9 cellular contexts compared by ENCODE assay signal in the genomic region with DNA sequence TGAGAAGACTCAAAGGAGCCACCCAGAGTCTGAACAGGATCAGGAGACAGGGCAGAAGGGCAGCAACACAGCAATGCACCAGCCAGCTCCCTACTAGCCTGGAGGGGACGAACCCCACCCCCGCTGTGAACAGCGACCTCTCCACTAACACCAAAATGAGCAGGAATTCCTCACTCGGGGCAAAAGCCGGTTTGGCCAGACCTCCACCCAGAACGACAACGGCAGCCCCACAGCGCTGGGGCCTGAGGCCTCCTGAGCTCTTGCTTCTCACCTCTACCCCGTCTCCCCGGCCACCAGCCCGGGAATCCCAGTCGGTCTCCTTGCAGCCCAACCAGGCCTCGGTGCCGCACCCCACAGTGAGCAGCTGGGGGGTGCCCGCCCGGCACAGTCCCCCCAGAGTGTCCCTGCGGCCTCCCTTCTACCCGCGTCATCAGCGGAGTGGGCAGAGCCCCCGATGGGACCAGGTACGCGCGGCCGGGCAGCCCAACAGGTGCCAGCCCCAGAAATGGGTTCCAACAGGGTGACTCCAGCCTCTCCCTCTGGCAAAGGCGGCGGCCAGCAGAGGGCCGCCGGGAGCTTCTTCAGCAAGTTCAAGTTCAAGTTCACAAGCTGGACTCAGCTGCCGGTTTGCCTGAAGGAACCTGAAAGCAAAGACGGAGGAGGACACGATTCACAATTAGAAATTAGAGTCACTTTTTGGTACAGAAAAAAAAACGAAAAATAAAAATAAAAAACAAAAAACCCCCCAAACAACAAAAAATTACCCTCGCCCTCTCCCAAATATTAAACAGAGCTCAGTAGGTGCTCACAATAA.
DNase-seq lines count a peak whose midpoint lies in the region; ATAC-seq, FAIRE-seq and TF ChIP-seq lines count a peak whose summit lies in the region.
"Had no signal": no experiment of that assay in that cellular context is flagged by ENCODE, and none has a peak within 500 bp of the region (broad histone marks: within the 10 kb centered on the region; RNA-seq: fewer than 3 reads in every experiment).

No MANE protein-coding gene starts in this region.

- H3K4me2 ChIP-seq in GM23338: peak overlapping the region; percentile 85

- H3K36me3 ChIP-seq in GM23338 (ENCODE audit: insufficient read depth) (no peaks in the 10 kb centered on the region), body of pancreas (replicated peaks in 1 of 2; ENCODE audit: insufficient read depth in 1 of 2, low read depth in 2 of 2) (no peaks in the 10 kb centered on the region), small intestine (ENCODE audit: control insufficient read depth in 2 of 2, insufficient read depth in 2 of 2, low read length in 2 of 2) (no peaks in the 10 kb centered on the region)

- peak; percentile 86 for DNase-seq in GM23338 (ENCODE audit: low spot score)
- DNase-seq in body of pancreas: peak; percentile 40 to 68 (median 50)
- peak; percentile 73 for DNase-seq in iPS-NIHi7 (ENCODE audit: extremely low spot score)
- DNase-seq in small intestine: peak; percentile 48
- DNase-seq in NCI-H524 treated with DMSO at 0.1 percent for 48 hours (lab: John Stamatoyannopoulos, UW): no peak
- no peak for DNase-seq in NCI-H446 (lab: John Stamatoyannopoulos, UW)
- no peak for DNase-seq in activated effector memory CD4-positive, alpha-beta T cell treated with Interleukin-2 at 50 U/mL for 16 hours
- DNase-seq in NCI-H146 treated with DMSO at 0.1 percent for 48 hours (lab: John Stamatoyannopoulos, UW; ENCODE audit: unreplicated experiment): no peak

- peak overlapping the region; percentile 72 for H3K4me3 Mint-ChIP-seq in GM23338

- no peak overlapping the region for H3K27ac ChIP-seq in GM23338 (ENCODE audit: low read depth)
- no peak overlapping the region for H3K27ac ChIP-seq in body of pancreas
- no peak overlapping the region for H3K27ac ChIP-seq in small intestine (ENCODE audit: low read depth in 1 of 2, low read length in 1 of 2)

- TF ChIP-seq CTCF in GM23338 (conservative IDR thresholded peaks at IDR 0.05; ENCODE audit: low read depth in 2 of 2) (peak; percentile 62 to 64), body of pancreas (IDR thresholded peaks at IDR 0.05) (peak in 6 of 7 experiments; percentile 19 to 47 (median 27))

- no peak for TF ChIP-seq POLR2A in body of pancreas (IDR thresholded peaks at IDR 0.05)

- peaks cover 24% of the 10 kb centered on the region for H3K27me3 ChIP-seq in GM23338 (ENCODE audit: insufficient read depth)
- no peaks in the 10 kb centered on the region for H3K27me3 ChIP-seq in body of pancreas
- H3K27me3 ChIP-seq in small intestine (ENCODE audit: control insufficient read depth in 2 of 2, insufficient read depth in 2 of 2, low read length in 2 of 2): peaks cover 0 to 4% of the 10 kb centered on the region in 2 donors

- H3K9me2 ChIP-seq in GM23338 (ENCODE audit: insufficient read depth): no peaks in the 10 kb centered on the region

- no peaks in the 10 kb centered on the region for H4K20me1 ChIP-seq in GM23338 (replicated peaks; ENCODE audit: insufficient read depth)

- peaks cover 22% of the 10 kb centered on the region for H3K27me3 Mint-ChIP-seq in GM23338 (ENCODE audit: insufficient read depth, low read depth, poor library complexity)

- intact Hi-C loops in body of pancreas (cut with DNase I): no loop called here

- peaks cover 3% of the 10 kb centered on the region; the same call in 1 of the 3 replicates for H3K36me3 Mint-ChIP-seq in GM23338 (ENCODE audit: low read depth)

- ATAC-seq in GM23338 (peak; percentile 89), body of pancreas (peak; percentile 48)

- H3K9me3 ChIP-seq in body of pancreas (no peaks in the 10 kb centered on the region), small intestine (ENCODE audit: control insufficient read depth, low read depth) (no peaks in the 10 kb centered on the region)

- no peak for FAIRE-seq in small intestine (lab: Jason Lieb, UNC)
- FAIRE-seq: islet of Langerhans had no signal

- 41 to 42% methylated on average over 20 to 34 of the region's 34 CpGs for WGBS in body of pancreas, 2 donors
- 30 to 39% (median 37%) methylated on average over 28 to 34 of the region's 34 CpGs for WGBS in small intestine, 3 donors

- H3K27ac Mint-ChIP-seq in GM23338: no peak overlapping the region; the same call in 1 of the 2 replicates

- H3K4me1 Mint-ChIP-seq in GM23338: peaks cover 17% of the 10 kb centered on the region

- peaks cover 18% of the 10 kb centered on the region for H3K9me3 Mint-ChIP-seq in GM23338

- H3K4me1 ChIP-seq in GM23338 (ENCODE audit: insufficient read depth): peaks cover 9% of the 10 kb centered on the region
- H3K4me1 ChIP-seq in body of pancreas: no peaks in the 10 kb centered on the region
- H3K4me1 ChIP-seq in small intestine (ENCODE audit: control insufficient read depth in 2 of 2, insufficient read depth in 1 of 2, low read depth in 1 of 2, low read length in 1 of 2): no peaks in the 10 kb centered on the region

- H3K4me3 ChIP-seq in GM23338 (peak overlapping the region; percentile 59), body of pancreas (peak overlapping the region in 1 of 2 donors; percentile 28), small intestine (ENCODE audit: low read depth in 1 of 2, low read length in 2 of 2) (no peak overlapping the region)

- peak overlapping the region; percentile 97 for H2AFZ ChIP-seq in GM23338

- peaks cover 6% of the 10 kb centered on the region; the same call in 1 of the 2 replicates for H3F3A ChIP-seq in GM23338 (replicated peaks; ENCODE audit: low read depth)

- H3K79me2 ChIP-seq in GM23338 (replicated peaks; ENCODE audit: insufficient read depth): no peaks in the 10 kb centered on the region

TF ChIP-seq in GM23338, 12 proteins besides CTCF, POLR2A, EP300 and RAD21:
- no peak for TF ChIP-seq ZNF462 (CRISPR knock-in tag; IDR thresholded peaks at IDR 0.05)
- TF ChIP-seq, protein P1, sequence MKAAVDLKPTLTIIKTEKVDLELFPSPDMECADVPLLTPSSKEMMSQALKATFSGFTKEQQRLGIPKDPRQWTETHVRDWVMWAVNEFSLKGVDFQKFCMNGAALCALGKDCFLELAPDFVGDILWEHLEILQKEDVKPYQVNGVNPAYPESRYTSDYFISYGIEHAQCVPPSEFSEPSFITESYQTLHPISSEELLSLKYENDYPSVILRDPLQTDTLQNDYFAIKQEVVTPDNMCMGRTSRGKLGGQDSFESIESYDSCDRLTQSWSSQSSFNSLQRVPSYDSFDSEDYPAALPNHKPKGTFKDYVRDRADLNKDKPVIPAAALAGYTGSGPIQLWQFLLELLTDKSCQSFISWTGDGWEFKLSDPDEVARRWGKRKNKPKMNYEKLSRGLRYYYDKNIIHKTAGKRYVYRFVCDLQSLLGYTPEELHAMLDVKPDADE (IDR thresholded peaks at IDR 0.05): no peak

Comparison
In these comparisons a context has a peak if more than half of its experiments do, and no peak if none do; other contexts are left out.
1. DNase-seq: peak in GM23338 (single experiment), body of pancreas (4 of 4), iPS-NIHi7 (single experiment) and small intestine (single experiment); none in NCI-H524 treated with DMSO at 0.1 percent for 48 hours (single experiment), NCI-H446 (0 of 2), activated effector memory CD4-positive, alpha-beta T cell treated with Interleukin-2 at 50 U/mL for 16 hours (single experiment) and NCI-H146 treated with DMSO at 0.1 percent for 48 hours (single experiment).